Comparison of ENCODE assay signal across 15 cellular contexts in the genomic region with DNA sequence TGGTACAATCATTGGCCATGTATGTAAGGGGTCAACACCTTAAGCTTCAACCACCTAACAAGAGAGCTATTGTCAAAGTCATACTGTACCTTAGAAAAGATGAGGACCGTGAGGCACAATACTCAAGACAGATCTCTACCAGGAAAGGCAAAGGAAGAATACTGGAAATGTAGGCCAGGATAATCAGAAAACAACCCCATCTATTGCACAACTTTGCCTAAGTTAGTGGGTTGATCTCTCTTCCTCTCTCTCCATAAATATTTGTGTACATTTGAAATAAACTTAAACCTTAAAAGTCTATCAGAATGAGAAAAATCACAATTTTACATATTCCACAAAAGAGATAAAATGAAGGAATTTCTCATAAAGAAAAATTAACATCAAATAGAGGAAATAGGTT.
DNase-seq lines count a peak whose midpoint lies in the region; ATAC-seq and TF ChIP-seq lines count a peak whose summit lies in the region.
"Had no signal": no experiment of that assay in that cellular context is flagged by ENCODE, and none has a peak within 500 bp of the region (broad histone marks: within the 10 kb centered on the region; RNA-seq: fewer than 3 reads in every experiment).

No MANE protein-coding gene starts in this region.

- TF ChIP-seq CTCF in SK-N-SH (IDR thresholded peaks at IDR 0.05): no peak
- TF ChIP-seq CTCF in foreskin keratinocyte (conservative IDR thresholded peaks at IDR 0.05): no peak
- no peak for TF ChIP-seq CTCF in thoracic aorta (IDR thresholded peaks at IDR 0.05)
- TF ChIP-seq CTCF in stomach (IDR thresholded peaks at IDR 0.05): no peak

- H4K20me1 ChIP-seq in SK-N-SH (ENCODE audit: insufficient read depth): no peaks in the 10 kb centered on the region
- H4K20me1 ChIP-seq: BLaER1 treated with 17β-estradiol and CSF1 and Interleukin-3, amounts not matched to agents 10 nM and 100 nM had no signal

- H3K36me3 ChIP-seq in SK-N-SH (replicated peaks in 1 of 2; ENCODE audit: control insufficient read depth in 1 of 2, insufficient read depth in 2 of 2, low read length in 1 of 2) (no peaks in the 10 kb centered on the region), SJSA1 (no peaks in the 10 kb centered on the region), thoracic aorta (no peaks in the 10 kb centered on the region), stomach (peaks cover 0 to 21% (median 11%) of the 10 kb centered on the region in 4 donors)
- H3K36me3 ChIP-seq: BLaER1 treated with 17β-estradiol and CSF1 and Interleukin-3, amounts not matched to agents 10 nM and 100 nM had no signal

- H3K9me3 ChIP-seq in SK-N-SH (no peaks in the 10 kb centered on the region), SJSA1 (replicated peaks) (no peaks in the 10 kb centered on the region), thoracic aorta (no peaks in the 10 kb centered on the region), stomach (no peaks in the 10 kb centered on the region)
- H3K9me3 ChIP-seq: BLaER1 treated with 17β-estradiol and CSF1 and Interleukin-3, amounts not matched to agents 10 nM and 100 nM had no signal

- H3F3A ChIP-seq in SK-N-SH (replicated peaks; ENCODE audit: insufficient read depth): peaks cover 5% of the 10 kb centered on the region

- H3K9ac ChIP-seq in SK-N-SH: peak overlapping the region; percentile 35; the same call in 1 of the 2 replicates
- H3K9ac ChIP-seq: BLaER1 treated with 17β-estradiol and CSF1 and Interleukin-3, amounts not matched to agents 10 nM and 100 nM had no signal

- TF ChIP-seq POLR2A in stomach (IDR thresholded peaks at IDR 0.05): no peak

- H3K27me3 ChIP-seq in SK-N-SH (ENCODE audit: insufficient read depth) (no peaks in the 10 kb centered on the region), SJSA1 (replicated peaks) (no peaks in the 10 kb centered on the region), foreskin keratinocyte (no peaks in the 10 kb centered on the region), thoracic aorta (replicated peaks; ENCODE audit: insufficient read depth) (no peaks in the 10 kb centered on the region), stomach (no peaks in the 10 kb centered on the region)
- H3K27me3 ChIP-seq: BLaER1 treated with 17β-estradiol and CSF1 and Interleukin-3, amounts not matched to agents 10 nM and 100 nM had no signal

- intact Hi-C loops in Right ventricle myocardium superior (cut with DNase I): no loop called here
- intact Hi-C loops in stomach (cut with DNase I; ENCODE audit: low total_unique reads): no loop called here

- H3K4me1 ChIP-seq in SK-N-SH (ENCODE audit: control insufficient read depth in 1 of 2, insufficient read depth in 2 of 2, low read depth in 1 of 2, low read length in 1 of 2) (peaks cover 0 to 18% of the 10 kb centered on the region in 2 experiments; a peak in 3 of 4 replicates), SJSA1 (replicated peaks) (peaks cover 83% of the 10 kb centered on the region), foreskin keratinocyte (peaks cover 39% of the 10 kb centered on the region), thoracic aorta (ENCODE audit: control insufficient read depth in 1 of 2, low read depth in 2 of 2) (peaks cover 22 to 34% of the 10 kb centered on the region in 2 donors), stomach (peaks cover 0 to 69% (median 39%) of the 10 kb centered on the region in 4 donors)
- H3K4me1 ChIP-seq: BLaER1 treated with 17β-estradiol and CSF1 and Interleukin-3, amounts not matched to agents 10 nM and 100 nM had no signal

- H3K9me2 ChIP-seq in SK-N-SH: no peaks in the 10 kb centered on the region

- no peaks in the 10 kb centered on the region for H3K79me2 ChIP-seq in SK-N-SH (ENCODE audit: insufficient read depth)

- POLR2A ChIA-PET in SK-N-SH (lab: Yijun Ruan, JAX): no interaction called here

- no peak overlapping the region; a peak in 1 of 4 replicates for H3K4me3 ChIP-seq in SK-N-SH (ENCODE audit: low read depth in 2 of 2, low read length in 1 of 2)
- no peak overlapping the region for H3K4me3 ChIP-seq in SJSA1
- peak overlapping the region; percentile 50 for H3K4me3 ChIP-seq in thoracic aorta
- H3K4me3 ChIP-seq in stomach: no peak overlapping the region
- H3K4me3 ChIP-seq: BLaER1 treated with 17β-estradiol and CSF1 and Interleukin-3, amounts not matched to agents 10 nM and 100 nM; GM23338 had no signal

- ATAC-seq in SK-N-SH treated with all-trans-retinoic acid at 6 μM for 48 hours: no peak
- ATAC-seq in foreskin keratinocyte: no peak
- ATAC-seq in thoracic aorta (ENCODE audit: insufficient number of reproducible peaks, low FRiP score, low read depth): no peak
- ATAC-seq in HG02885 (IDR thresholded peaks at IDR 0.05; ENCODE audit: poor library complexity, unreplicated experiment): no peak
- no peak for ATAC-seq in Right ventricle myocardium superior (ENCODE audit: poor library complexity)
- ATAC-seq: GM23338 had no signal

- peak overlapping the region; percentile 70 for H3K4me2 ChIP-seq in SK-N-SH
- H3K4me2 ChIP-seq: BLaER1 treated with 17β-estradiol and CSF1 and Interleukin-3, amounts not matched to agents 10 nM and 100 nM; GM23338 had no signal

- TF ChIP-seq RAD21 in SK-N-SH (IDR thresholded peaks at IDR 0.05; ENCODE audit: low read length): no peak

- 52% methylated on average over 1 of the region's 1 CpG for WGBS in SK-N-SH (ENCODE audit: low lambda C conversion rate)
- WGBS in stomach, 5 donors: 76 to 88% (median 85%) methylated on average over 1 of the region's 1 CpG

- no peak overlapping the region for H2AFZ ChIP-seq in SK-N-SH (ENCODE audit: low read depth)
- H2AFZ ChIP-seq: GM23338 had no signal

- TF ChIP-seq EP300 in SK-N-SH (IDR thresholded peaks at IDR 0.05; ENCODE audit: borderline replicate concordance in 1 of 2, low read depth in 1 of 2, low read length in 1 of 2): no peak
- no peak for TF ChIP-seq EP300 in stomach (IDR thresholded peaks at IDR 0.05)

- H3K27ac ChIP-seq in SK-N-SH (ENCODE audit: low read depth in 2 of 2, low read length in 1 of 2) (no peak overlapping the region), SJSA1 (peak overlapping the region; percentile 81), foreskin keratinocyte (peak overlapping the region; percentile 75), thoracic aorta (peak overlapping the region in 1 of 2 donors; percentile 28), stomach (peak overlapping the region in 1 of 5 donors; percentile 51)
- H3K27ac ChIP-seq: 22Rv1; BLaER1 treated with 17β-estradiol and CSF1 and Interleukin-3, amounts not matched to agents 10 nM and 100 nM had no signal

- DNase-seq in SK-N-SH: no peak
- DNase-seq in SJSA1 (ENCODE audit: low read depth in 1 of 2, low spot score in 2 of 2): no peak
- DNase-seq in foreskin keratinocyte: no peak
- DNase-seq in thoracic aorta (ENCODE audit: low spot score): no peak
- DNase-seq in Right ventricle myocardium superior: no peak
- DNase-seq in stomach: no peak
- DNase-seq: CD4-positive, CD25-positive, alpha-beta regulatory T cell; DMS53; GF-D8; H9 had no signal

- CTCF ChIA-PET in SK-N-SH (lab: Yijun Ruan, JAX): interaction anchor here (2.1 kb wide), 1 partner anchor 562 kb away, joined by 12 read pairs; no protein-coding TSS in a partner anchor

TF ChIP-seq in SK-N-SH, 30 proteins besides CTCF, POLR2A, EP300 and RAD21:
- TF ChIP-seq FOSL2 (IDR thresholded peaks at IDR 0.05; ENCODE audit: borderline replicate concordance, low read depth): no peak
- TF ChIP-seq, protein P1, sequence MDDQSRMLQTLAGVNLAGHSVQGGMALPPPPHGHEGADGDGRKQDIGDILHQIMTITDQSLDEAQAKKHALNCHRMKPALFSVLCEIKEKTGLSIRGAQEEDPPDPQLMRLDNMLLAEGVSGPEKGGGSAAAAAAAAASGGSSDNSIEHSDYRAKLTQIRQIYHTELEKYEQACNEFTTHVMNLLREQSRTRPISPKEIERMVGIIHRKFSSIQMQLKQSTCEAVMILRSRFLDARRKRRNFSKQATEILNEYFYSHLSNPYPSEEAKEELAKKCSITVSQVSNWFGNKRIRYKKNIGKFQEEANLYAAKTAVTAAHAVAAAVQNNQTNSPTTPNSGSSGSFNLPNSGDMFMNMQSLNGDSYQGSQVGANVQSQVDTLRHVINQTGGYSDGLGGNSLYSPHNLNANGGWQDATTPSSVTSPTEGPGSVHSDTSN (IDR thresholded peaks at IDR 0.05): no peak
- no peak for TF ChIP-seq RFX5 (IDR thresholded peaks at IDR 0.05; ENCODE audit: low read length)
- TF ChIP-seq JUND (IDR thresholded peaks at IDR 0.05): no peak
TF ChIP-seq in SK-N-SH: peak in this region for 0.

TF ChIP-seq in SK-N-SH treated with all-trans-retinoic acid at 6 μM for 48 hours, 23 proteins besides CTCF, POLR2A, EP300 and RAD21 (continues in another document):
- no peak for TF ChIP-seq TSHZ2 (CRISPR knock-in tag; IDR thresholded peaks at IDR 0.05)
- no peak for TF ChIP-seq ARNTL (CRISPR knock-in tag; IDR thresholded peaks at IDR 0.05; ENCODE audit: borderline replicate concordance, low read depth)
- TF ChIP-seq ZNF8 (CRISPR knock-in tag; IDR thresholded peaks at IDR 0.05): no peak
- TF ChIP-seq TOX (CRISPR knock-in tag; IDR thresholded peaks at IDR 0.05; ENCODE audit: borderline replicate concordance): no peak
- no peak for TF ChIP-seq ZNF70 (CRISPR knock-in tag; IDR thresholded peaks at IDR 0.05)

Comparison
In these comparisons a context has a peak if more than half of its experiments do, and no peak if none do; other contexts are left out.
1. H3K27ac ChIP-seq: peak in SJSA1 (single experiment) and foreskin keratinocyte (single experiment); none in SK-N-SH (0 of 2).